In the genomic region with DNA sequence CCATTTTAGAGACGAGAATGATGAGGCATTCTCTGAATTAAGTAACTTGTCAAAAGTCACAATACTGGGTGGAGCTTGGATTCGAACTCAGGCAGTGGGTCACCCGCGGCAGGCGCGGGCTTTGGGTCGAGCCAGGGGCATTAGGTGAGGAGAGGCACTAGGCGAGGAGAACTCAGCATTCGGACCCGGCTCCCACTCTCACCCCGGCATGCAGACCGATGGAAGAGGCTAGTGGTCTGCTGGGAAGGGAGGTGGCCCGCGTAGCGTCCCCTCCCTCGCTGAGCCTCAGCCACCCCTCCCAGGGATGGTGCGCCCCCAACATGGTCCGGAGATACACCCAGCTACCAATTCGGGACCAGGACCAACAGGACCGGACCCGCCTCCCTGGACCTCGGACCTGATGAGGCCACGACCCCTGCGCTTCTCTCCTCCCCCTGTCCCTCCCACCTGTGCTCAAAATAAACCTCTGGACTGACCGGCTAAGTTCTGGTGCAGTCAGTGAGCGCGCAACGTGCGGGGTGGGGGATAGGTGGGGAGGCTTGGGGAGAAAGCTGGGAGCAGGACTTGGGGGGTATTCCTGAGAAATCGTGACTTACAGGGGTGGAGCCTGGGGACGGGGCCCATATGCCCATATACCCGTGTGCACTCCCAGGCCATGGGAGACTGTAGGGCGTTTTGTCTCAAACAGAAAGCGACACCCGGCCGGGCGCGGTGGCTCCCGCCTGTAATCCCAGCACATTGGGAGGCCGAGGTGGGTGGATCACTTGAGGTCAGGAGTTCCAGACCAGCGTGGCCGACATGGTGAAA, we compare ENCODE assay signal across 2 cellular contexts.
TF ChIP-seq lines count a peak whose summit lies in the region.

No MANE protein-coding gene starts in this region.

TF ChIP-seq in HEK293T, 16 proteins besides CTCF, POLR2A, EP300 and RAD21:
- TF ChIP-seq ARNT (IDR thresholded peaks at IDR 0.05) (no peak), SUZ12 (IDR thresholded peaks at IDR 0.05) (no peak), L3MBTL2 (conservative IDR thresholded peaks at IDR 0.05) (no peak), LEF1 (IDR thresholded peaks at IDR 0.05; ENCODE audit: borderline replicate concordance) (no peak), BHLHE40 (IDR thresholded peaks at IDR 0.05; ENCODE audit: borderline replicate concordance) (no peak)
- TF ChIP-seq, protein P1, sequence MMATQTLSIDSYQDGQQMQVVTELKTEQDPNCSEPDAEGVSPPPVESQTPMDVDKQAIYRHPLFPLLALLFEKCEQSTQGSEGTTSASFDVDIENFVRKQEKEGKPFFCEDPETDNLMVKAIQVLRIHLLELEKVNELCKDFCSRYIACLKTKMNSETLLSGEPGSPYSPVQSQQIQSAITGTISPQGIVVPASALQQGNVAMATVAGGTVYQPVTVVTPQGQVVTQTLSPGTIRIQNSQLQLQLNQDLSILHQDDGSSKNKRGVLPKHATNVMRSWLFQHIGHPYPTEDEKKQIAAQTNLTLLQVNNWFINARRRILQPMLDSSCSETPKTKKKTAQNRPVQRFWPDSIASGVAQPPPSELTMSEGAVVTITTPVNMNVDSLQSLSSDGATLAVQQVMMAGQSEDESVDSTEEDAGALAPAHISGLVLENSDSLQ (IDR thresholded peaks at IDR 0.05): no peak

TF ChIP-seq in GM12891, 5 proteins besides CTCF, POLR2A, EP300 and RAD21:
- TF ChIP-seq PAX5 (IDR thresholded peaks at IDR 0.05; ENCODE audit: insufficient read depth, low read length, severe bottlenecking) (no peak), TAF1 (IDR thresholded peaks at IDR 0.05; ENCODE audit: low read depth, low read length) (no peak), POU2F2 (IDR thresholded peaks at IDR 0.05; ENCODE audit: low read depth, low read length) (no peak), SPI1 (IDR thresholded peaks at IDR 0.05; ENCODE audit: low read depth, low read length) (no peak), POLR2AphosphoS5 (IDR thresholded peaks at IDR 0.05; ENCODE audit: low read depth, low read length) (no peak)
